Comparison of ENCODE assay signal across 1 cellular context in genomic region chr4:121801715-121802075, GRCh38.
A peak's percentile ranks its signal among the peaks of the same experiment; 100 is the strongest.
TF ChIP-seq lines count a peak whose summit lies in the region.

No MANE protein-coding gene starts in this region.

TF ChIP-seq in GM12878, 131 proteins besides CTCF, POLR2A, EP300 and RAD21:
- TF ChIP-seq HDAC6 (IDR thresholded peaks at IDR 0.05; ENCODE audit: unreplicated experiment) = peak; percentile 20
- TF ChIP-seq ZNF207 (IDR thresholded peaks at IDR 0.05; ENCODE audit: borderline replicate concordance) = no peak
- TF ChIP-seq SREBF2 (IDR thresholded peaks at IDR 0.05; ENCODE audit: low read length) = no peak
- TF ChIP-seq E4F1 (IDR thresholded peaks at IDR 0.05; ENCODE audit: borderline replicate concordance, partially characterized antibody) = no peak
